1 cellular context compared by ENCODE assay signal in genomic region chr3:53809267-53809666, GRCh38.
TF ChIP-seq lines count a peak whose summit lies in the region.

No MANE protein-coding gene starts in this region.

TF ChIP-seq in K562, 482 proteins besides CTCF, POLR2A, EP300 and RAD21:
- 0 out of 2 replicates have a peak, but pooled peaks have one; percentile 27 for TF ChIP-seq EZH2 (IDR thresholded peaks at IDR 0.05; ENCODE audit: borderline replicate concordance, low read depth, low read length)
- TF ChIP-seq ZSCAN32 (CRISPR knock-in tag; IDR thresholded peaks at IDR 0.05): no peak
- TF ChIP-seq YBX1 (IDR thresholded peaks at IDR 0.05): no peak
- no peak for TF ChIP-seq GTF2F1 (IDR thresholded peaks at IDR 0.05; ENCODE audit: low read depth, low read length)
TF ChIP-seq in K562: peak in this region for 1.
